ENCODE assay signal across 24 cellular contexts in genomic region chr1:53620620-53620957, GRCh38.
DNase-seq lines count a peak whose midpoint lies in the region; ATAC-seq, FAIRE-seq and TF ChIP-seq lines count a peak whose summit lies in the region.
"Had no signal": no experiment of that assay in that cellular context is flagged by ENCODE, and none has a peak within 500 bp of the region (broad histone marks: within the 10 kb centered on the region; RNA-seq: fewer than 3 reads in every experiment).

No MANE protein-coding gene starts in this region.

- 83% methylated on average over 8 of the region's 8 CpGs; no CpG with 5 or more reads in 1 of the 2 experiments for WGBS in H1 (ENCODE audit: extremely low coverage in 1 of 2, insufficient coverage in 1 of 2, insufficient read length in 1 of 2, insufficient replicate concordance in 2 of 2, low coverage in 1 of 2, low lambda C conversion rate in 2 of 2, missing lambda C conversion rate in 1 of 2), 2 experiments

- no peak overlapping the region for H2BK20ac ChIP-seq in H1 (ENCODE audit: low read length)

- H3K4me2 ChIP-seq in H1 (ENCODE audit: insufficient read depth in 1 of 2, low read depth in 2 of 2, low read length in 2 of 2), result no peak overlapping the region
- no peak overlapping the region for H3K4me2 ChIP-seq in parathyroid adenoma (ENCODE audit: low read length)

- TF ChIP-seq CTCF in H1 (IDR thresholded peaks at IDR 0.05; ENCODE audit: control extremely low read depth in 1 of 3, insufficient read depth in 1 of 3, low read depth in 1 of 3, low read length in 3 of 3), result no peak
- TF ChIP-seq CTCF in parathyroid adenoma (IDR thresholded peaks at IDR 0.05), result no peak
- no peak for TF ChIP-seq CTCF in upper lobe of right lung (IDR thresholded peaks at IDR 0.05)

- H3K27me3 ChIP-seq in H1 (replicated peaks in 1 of 4; ENCODE audit: control insufficient read depth in 3 of 4, extremely low read depth in 1 of 4, insufficient read depth in 3 of 4, low read length in 3 of 4) (no peaks in the 10 kb centered on the region), parathyroid adenoma (ENCODE audit: control insufficient read depth, insufficient read depth, low read length) (no peaks in the 10 kb centered on the region), upper lobe of right lung (no peaks in the 10 kb centered on the region)
- H3K27me3 ChIP-seq: neutrophil had no signal

- H3K9ac ChIP-seq in H1 (replicated peaks in 1 of 4; ENCODE audit: extremely low read depth in 1 of 4, low read depth in 3 of 4, low read length in 3 of 4) (no peak overlapping the region), parathyroid adenoma (no peak overlapping the region)

- H2BK5ac ChIP-seq in H1 (ENCODE audit: low read depth, low read length), result no peak overlapping the region

- TF ChIP-seq POLR2A in H1 (IDR thresholded peaks at IDR 0.05; ENCODE audit: control extremely low read depth in 1 of 2, low read depth in 2 of 2, low read length in 2 of 2), result no peak

- no peaks in the 10 kb centered on the region for H3K9me3 ChIP-seq in H1 (ENCODE audit: insufficient read depth in 2 of 2, low read depth in 1 of 2, low read length in 1 of 2)
- no peaks in the 10 kb centered on the region for H3K9me3 ChIP-seq in parathyroid adenoma (ENCODE audit: control insufficient read depth, low read length)
- H3K9me3 ChIP-seq in upper lobe of right lung, result no peaks in the 10 kb centered on the region
- H3K9me3 ChIP-seq: neutrophil, psoas muscle had no signal

- FAIRE-seq in H1 (lab: Jason Lieb, UNC), result no peak
- FAIRE-seq: islet of Langerhans had no signal

- H3K27ac Mint-ChIP-seq in activated T-cell treated with anti-CD3 and anti-CD28 coated beads, Interleukin-2, amount 50 U/mL, for 24 hours, result no peak overlapping the region
- H3K27ac Mint-ChIP-seq: activated naive CD8-positive, alpha-beta T cell; CD4-positive, alpha-beta T cell; effector memory CD8-positive, alpha-beta T cell; stimulated activated effector memory CD8-positive, alpha-beta T cell treated with anti-CD3 and anti-CD28 coated beads, Interleukin-12 subunit alpha, Interleukin-12 subunit beta, amount 100 ng/mL, for 72 hours; WTC11 had no signal

- H3K27me3 Mint-ChIP-seq in activated T-cell treated with anti-CD3 and anti-CD28 coated beads, Interleukin-2, amount 50 U/mL, for 24 hours, result no peaks in the 10 kb centered on the region
- H3K27me3 Mint-ChIP-seq: activated naive CD8-positive, alpha-beta T cell; CD4-positive, alpha-beta T cell; effector memory CD8-positive, alpha-beta T cell had no signal

- H2BK120ac ChIP-seq in H1 (replicated peaks; ENCODE audit: low read depth, low read length), result no peak overlapping the region

- H3K4me3 ChIP-seq in H1 (ENCODE audit: extremely low read depth in 1 of 4, insufficient read depth in 2 of 4, low read depth in 3 of 4, low read length in 4 of 4) (no peak overlapping the region), parathyroid adenoma (ENCODE audit: low read depth, low read length) (no peak overlapping the region), upper lobe of right lung (no peak overlapping the region)
- H3K4me3 ChIP-seq: psoas muscle, SK-N-MC had no signal

- in situ Hi-C loops in KBM-7 (cut with MboI; ENCODE audit: low pct_unique_long_range_greater_than_20kb, low sequenced_read_pairs), result no loop called here

- H3K79me2 ChIP-seq in H1 (ENCODE audit: control insufficient read depth in 1 of 2, insufficient read depth in 2 of 2, low read length in 2 of 2) (no peaks in the 10 kb centered on the region), parathyroid adenoma (no peaks in the 10 kb centered on the region)

- POLR2A ChIA-PET in H1 (lab: Charles Lee; ENCODE audit: partially characterized antibody), result interaction anchor here (1.4 kb wide), 1 partner anchor 14 kb away, joined by 4 read pairs; no protein-coding TSS in a partner anchor

- H3K36me3 ChIP-seq in H1 (ENCODE audit: control insufficient read depth in 2 of 4, insufficient read depth in 4 of 4, low read length in 3 of 4) (no peaks in the 10 kb centered on the region), parathyroid adenoma (ENCODE audit: control insufficient read depth, insufficient read depth, low read length) (no peaks in the 10 kb centered on the region), upper lobe of right lung (no peaks in the 10 kb centered on the region)
- H3K36me3 ChIP-seq: neutrophil had no signal

- H4K20me1 ChIP-seq in H1 (replicated peaks in 1 of 2; ENCODE audit: control insufficient read depth in 1 of 2, insufficient read depth in 2 of 2, low read length in 2 of 2), result no peaks in the 10 kb centered on the region

- H3K27ac ChIP-seq in H1 (ENCODE audit: low read depth, low read length), result no peak overlapping the region
- H3K27ac ChIP-seq in parathyroid adenoma, result no peak overlapping the region
- no peak overlapping the region for H3K27ac ChIP-seq in upper lobe of right lung
- H3K27ac ChIP-seq: neutrophil, psoas muscle, SK-N-MC had no signal

- no peak for ATAC-seq in upper lobe of right lung
- ATAC-seq in GM18858 (IDR thresholded peaks at IDR 0.05; ENCODE audit: unreplicated experiment), result no peak
- ATAC-seq: effector memory CD8-positive, alpha-beta T cell; psoas muscle; stimulated activated effector memory CD8-positive, alpha-beta T cell treated with anti-CD3 and anti-CD28 coated beads, Interleukin-12 subunit alpha, Interleukin-12 subunit beta, amount 100 ng/mL, for 72 hours; WTC11 had no signal

- no peaks in the 10 kb centered on the region for H3K36me3 Mint-ChIP-seq in activated T-cell treated with anti-CD3 and anti-CD28 coated beads, Interleukin-2, amount 50 U/mL, for 24 hours (ENCODE audit: low read depth)
- H3K36me3 Mint-ChIP-seq: activated naive CD8-positive, alpha-beta T cell; stimulated activated effector memory CD8-positive, alpha-beta T cell treated with anti-CD3 and anti-CD28 coated beads, Interleukin-12 subunit alpha, Interleukin-12 subunit beta, amount 100 ng/mL, for 72 hours; WTC11 had no signal

- H3K56ac ChIP-seq in H1 (replicated peaks; ENCODE audit: insufficient read length, low read depth, low read length), result no peak overlapping the region

- H4K91ac ChIP-seq in H1 (replicated peaks; ENCODE audit: insufficient read length, low read length), result no peak overlapping the region

- DNase-seq in activated T-cell treated with anti-CD3 and anti-CD28 coated beads, Interleukin-2, amount 50 U/mL, for 24 hours, result peak; percentile 17
- DNase-seq in activated T-cell treated with anti-CD3 and anti-CD28 coated beads for 4 hours (no peak), H1 (ENCODE audit: low read depth in 1 of 2, low spot score in 2 of 2) (no peak), upper lobe of right lung (no peak), KBM-7 (no peak)
- DNase-seq: activated CD4-positive, alpha-beta T cell treated with anti-CD3 and anti-CD28 coated beads, Interleukin-2, amount 50 U/mL, for 4 hours; cortex of kidney; effector memory CD8-positive, alpha-beta T cell; NCI-H1417 treated with DMSO at 0.1 percent for 48 hours; NCI-H2029 treated with DMSO at 0.1 percent for 48 hours; NCI-H526; NK-92 treated with Interleukin-12 subunit alpha and Interleukin-12 subunit beta, amount 100 ng/mL, for 24 hours; psoas muscle; stimulated activated CD4-positive, alpha-beta T cell treated with anti-CD3 and anti-CD28 coated beads, Interleukin-4, amount 100 ng/mL, for 4 hours; T-helper 1 cell had no signal

- no peak overlapping the region for H2BK12ac ChIP-seq in H1 (ENCODE audit: low read depth, low read length)

- H3K4me1 Mint-ChIP-seq in activated T-cell treated with anti-CD3 and anti-CD28 coated beads, Interleukin-2, amount 50 U/mL, for 24 hours (ENCODE audit: low read depth), result no peaks in the 10 kb centered on the region
- H3K4me1 Mint-ChIP-seq: stimulated activated effector memory CD8-positive, alpha-beta T cell treated with anti-CD3 and anti-CD28 coated beads, Interleukin-12 subunit alpha, Interleukin-12 subunit beta, amount 100 ng/mL, for 72 hours; WTC11 had no signal

- H4K5ac ChIP-seq in H1 (ENCODE audit: insufficient read length, low read depth, low read length), result no peak overlapping the region

- H2AFZ ChIP-seq in H1 (ENCODE audit: low read length) (no peak overlapping the region), parathyroid adenoma (peak overlapping the region; percentile 60)

- no peak for TF ChIP-seq EP300 in H1 (IDR thresholded peaks at IDR 0.05; ENCODE audit: borderline replicate concordance in 1 of 2, low read depth in 2 of 2, low read length in 2 of 2)

- H3K9me3 Mint-ChIP-seq in activated T-cell treated with anti-CD3 and anti-CD28 coated beads, Interleukin-2, amount 50 U/mL, for 24 hours, result no peaks in the 10 kb centered on the region
- H3K9me3 Mint-ChIP-seq: CD4-positive, alpha-beta T cell; effector memory CD8-positive, alpha-beta T cell; stimulated activated effector memory CD8-positive, alpha-beta T cell treated with anti-CD3 and anti-CD28 coated beads, Interleukin-12 subunit alpha, Interleukin-12 subunit beta, amount 100 ng/mL, for 72 hours; WTC11 had no signal

- H3K4me1 ChIP-seq in H1 (replicated peaks in 1 of 4; ENCODE audit: control insufficient read depth in 3 of 4, insufficient read depth in 4 of 4, low read length in 3 of 4) (no peaks in the 10 kb centered on the region), parathyroid adenoma (no peaks in the 10 kb centered on the region), upper lobe of right lung (no peaks in the 10 kb centered on the region)
- H3K4me1 ChIP-seq: psoas muscle had no signal

- no peak overlapping the region for H3K18ac ChIP-seq in H1 (ENCODE audit: extremely low read depth, low read length)

- no peak for TF ChIP-seq RAD21 in H1 (IDR thresholded peaks at IDR 0.05 in 1 of 2, conservative IDR thresholded peaks at IDR 0.05 in 1 of 2; ENCODE audit: low read depth in 2 of 2, low read length in 2 of 2)

- H3K23me2 ChIP-seq in H1 (ENCODE audit: low read depth, low read length), result no peaks in the 10 kb centered on the region

- no peak overlapping the region for H3K4ac ChIP-seq in H1 (replicated peaks; ENCODE audit: insufficient read length, low read depth, low read length)

- intact Hi-C loops in upper lobe of right lung (cut with DNase I), result no loop called here

- H3K23ac ChIP-seq in H1 (ENCODE audit: insufficient read length), result no peak overlapping the region

- CTCF ChIA-PET in H1 (lab: Charles Lee; ENCODE audit: partially characterized antibody), result interaction anchor here (0.7 to 1.6 kb wide), 11 partner anchors 12 to 185 kb away, joined by 3 to 7 read pairs (median 5); no protein-coding TSS in a partner anchor

- H2BK15ac ChIP-seq in H1 (ENCODE audit: low read length), result no peak overlapping the region

- H3K14ac ChIP-seq in H1 (ENCODE audit: insufficient read length), result no peak overlapping the region

- 0 out of 2 replicates have a peak overlapping the region, but pooled peaks have one; percentile 21 for H4K8ac ChIP-seq in H1 (ENCODE audit: extremely low read depth, insufficient read depth, low read length)

- no peak overlapping the region for H3K4me3 Mint-ChIP-seq in activated T-cell treated with anti-CD3 and anti-CD28 coated beads, Interleukin-2, amount 50 U/mL, for 24 hours
- H3K4me3 Mint-ChIP-seq: activated naive CD8-positive, alpha-beta T cell; CD4-positive, alpha-beta T cell; effector memory CD8-positive, alpha-beta T cell; stimulated activated effector memory CD8-positive, alpha-beta T cell treated with anti-CD3 and anti-CD28 coated beads, Interleukin-12 subunit alpha, Interleukin-12 subunit beta, amount 100 ng/mL, for 72 hours; WTC11 had no signal

- no peaks in the 10 kb centered on the region for H3K79me1 ChIP-seq in H1 (ENCODE audit: low read depth, low read length)

- H2AK5ac ChIP-seq in H1 (ENCODE audit: low read depth, low read length), result no peak overlapping the region

TF ChIP-seq in H1, 55 proteins besides CTCF, POLR2A, EP300 and RAD21 (continues in another document):
- TF ChIP-seq KDM4A (IDR thresholded peaks at IDR 0.05; ENCODE audit: low read depth, low read length, severe bottlenecking), result no peak
